Comparison of ENCODE assay signal across 1 cellular context in genomic region chr2:189236066-189236465, GRCh38.
TF ChIP-seq lines count a peak whose summit lies in the region.

No MANE protein-coding gene starts in this region.

TF ChIP-seq in GM23338, 12 proteins besides CTCF, POLR2A, EP300 and RAD21 (continued from another document):
- TF ChIP-seq, protein P1, sequence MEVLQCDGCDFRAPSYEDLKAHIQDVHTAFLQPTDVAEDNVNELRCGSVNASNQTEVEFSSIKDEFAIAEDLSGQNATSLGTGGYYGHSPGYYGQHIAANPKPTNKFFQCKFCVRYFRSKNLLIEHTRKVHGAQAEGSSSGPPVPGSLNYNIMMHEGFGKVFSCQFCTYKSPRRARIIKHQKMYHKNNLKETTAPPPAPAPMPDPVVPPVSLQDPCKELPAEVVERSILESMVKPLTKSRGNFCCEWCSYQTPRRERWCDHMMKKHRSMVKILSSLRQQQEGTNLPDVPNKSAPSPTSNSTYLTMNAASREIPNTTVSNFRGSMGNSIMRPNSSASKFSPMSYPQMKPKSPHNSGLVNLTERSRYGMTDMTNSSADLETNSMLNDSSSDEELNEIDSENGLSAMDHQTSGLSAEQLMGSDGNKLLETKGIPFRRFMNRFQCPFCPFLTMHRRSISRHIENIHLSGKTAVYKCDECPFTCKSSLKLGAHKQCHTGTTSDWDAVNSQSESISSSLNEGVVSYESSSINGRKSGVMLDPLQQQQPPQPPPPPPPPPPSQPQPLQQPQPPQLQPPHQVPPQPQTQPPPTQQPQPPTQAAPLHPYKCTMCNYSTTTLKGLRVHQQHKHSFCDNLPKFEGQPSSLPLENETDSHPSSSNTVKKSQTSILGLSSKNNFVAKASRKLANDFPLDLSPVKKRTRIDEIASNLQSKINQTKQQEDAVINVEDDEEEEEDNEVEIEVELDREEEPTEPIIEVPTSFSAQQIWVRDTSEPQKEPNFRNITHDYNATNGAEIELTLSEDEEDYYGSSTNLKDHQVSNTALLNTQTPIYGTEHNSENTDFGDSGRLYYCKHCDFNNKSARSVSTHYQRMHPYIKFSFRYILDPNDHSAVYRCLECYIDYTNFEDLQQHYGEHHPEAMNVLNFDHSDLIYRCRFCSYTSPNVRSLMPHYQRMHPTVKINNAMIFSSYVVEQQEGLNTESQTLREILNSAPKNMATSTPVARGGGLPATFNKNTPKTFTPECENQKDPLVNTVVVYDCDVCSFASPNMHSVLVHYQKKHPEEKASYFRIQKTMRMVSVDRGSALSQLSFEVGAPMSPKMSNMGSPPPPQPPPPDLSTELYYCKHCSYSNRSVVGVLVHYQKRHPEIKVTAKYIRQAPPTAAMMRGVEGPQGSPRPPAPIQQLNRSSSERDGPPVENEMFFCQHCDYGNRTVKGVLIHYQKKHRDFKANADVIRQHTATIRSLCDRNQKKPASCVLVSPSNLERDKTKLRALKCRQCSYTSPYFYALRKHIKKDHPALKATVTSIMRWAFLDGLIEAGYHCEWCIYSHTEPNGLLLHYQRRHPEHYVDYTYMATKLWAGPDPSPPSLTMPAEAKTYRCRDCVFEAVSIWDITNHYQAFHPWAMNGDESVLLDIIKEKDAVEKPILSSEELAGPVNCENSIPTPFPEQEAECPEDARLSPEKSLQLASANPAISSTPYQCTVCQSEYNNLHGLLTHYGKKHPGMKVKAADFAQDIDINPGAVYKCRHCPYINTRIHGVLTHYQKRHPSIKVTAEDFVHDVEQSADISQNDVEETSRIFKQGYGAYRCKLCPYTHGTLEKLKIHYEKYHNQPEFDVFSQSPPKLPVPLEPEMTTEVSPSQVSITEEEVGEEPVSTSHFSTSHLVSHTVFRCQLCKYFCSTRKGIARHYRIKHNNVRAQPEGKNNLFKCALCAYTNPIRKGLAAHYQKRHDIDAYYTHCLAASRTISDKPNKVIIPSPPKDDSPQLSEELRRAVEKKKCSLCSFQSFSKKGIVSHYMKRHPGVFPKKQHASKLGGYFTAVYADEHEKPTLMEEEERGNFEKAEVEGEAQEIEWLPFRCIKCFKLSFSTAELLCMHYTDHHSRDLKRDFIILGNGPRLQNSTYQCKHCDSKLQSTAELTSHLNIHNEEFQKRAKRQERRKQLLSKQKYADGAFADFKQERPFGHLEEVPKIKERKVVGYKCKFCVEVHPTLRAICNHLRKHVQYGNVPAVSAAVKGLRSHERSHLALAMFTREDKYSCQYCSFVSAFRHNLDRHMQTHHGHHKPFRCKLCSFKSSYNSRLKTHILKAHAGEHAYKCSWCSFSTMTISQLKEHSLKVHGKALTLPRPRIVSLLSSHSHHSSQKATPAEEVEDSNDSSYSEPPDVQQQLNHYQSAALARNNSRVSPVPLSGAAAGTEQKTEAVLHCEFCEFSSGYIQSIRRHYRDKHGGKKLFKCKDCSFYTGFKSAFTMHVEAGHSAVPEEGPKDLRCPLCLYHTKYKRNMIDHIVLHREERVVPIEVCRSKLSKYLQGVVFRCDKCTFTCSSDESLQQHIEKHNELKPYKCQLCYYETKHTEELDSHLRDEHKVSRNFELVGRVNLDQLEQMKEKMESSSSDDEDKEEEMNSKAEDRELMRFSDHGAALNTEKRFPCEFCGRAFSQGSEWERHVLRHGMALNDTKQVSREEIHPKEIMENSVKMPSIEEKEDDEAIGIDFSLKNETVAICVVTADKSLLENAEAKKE (CRISPR knock-in tag; IDR thresholded peaks at IDR 0.05), result no peak
- no peak for TF ChIP-seq REST (IDR thresholded peaks at IDR 0.05; ENCODE audit: unreplicated experiment)
- no peak for TF ChIP-seq EZH2 (IDR thresholded peaks at IDR 0.05; ENCODE audit: low read depth, unreplicated experiment)
- TF ChIP-seq EZH2phosphoT487 (IDR thresholded peaks at IDR 0.05; ENCODE audit: unreplicated experiment), result no peak
